ENCODE assay signal across 8 cellular contexts in genomic region chr7:6854747-6855562, GRCh38. TPM values are rescaled to one million over a fixed set of nuclear protein-coding genes. Genes with fewer than 3 reads are reported as not detected.
DNase-seq lines count a peak whose midpoint lies in the region; ATAC-seq and TF ChIP-seq lines count a peak whose summit lies in the region.
"Not testable (repeated sequence)": the region's sequence is repeated elsewhere in the genome, so short reads cannot be mapped to it uniquely, and the experiment has no call there.

No MANE protein-coding gene starts in this region.

- H3K36me3 Mint-ChIP-seq in naive B cell: not testable (repeated sequence)

- TF ChIP-seq CTCF in AG10803 (conservative IDR thresholded peaks at IDR 0.05; ENCODE audit: low read length); GM13976 (IDR thresholded peaks at IDR 0.05; ENCODE audit: borderline replicate concordance, control extremely low read depth, extremely low read depth, insufficient read depth, missing control alignments); dorsolateral prefrontal cortex (IDR thresholded peaks at IDR 0.05 in 54 of 56, conservative IDR thresholded peaks at IDR 0.05 in 2 of 56; ENCODE audit: low read depth in 1 of 56, partially characterized antibody in 56 of 56); heart right ventricle (IDR thresholded peaks at IDR 0.05): not testable (repeated sequence)

- DNase-seq in AG10803 (ENCODE audit: low read depth) (peak; percentile 0), GM13976 (ENCODE audit: low spot score) (peak; percentile 40), dorsolateral prefrontal cortex (peak in 1 of 10 donors; percentile 25), naive B cell (peak; percentile 6)
- DNase-seq in SK-N-MC (ENCODE audit: low read depth, low spot score); heart right ventricle: not testable (repeated sequence)
- DNase-seq in activated naive CD4-positive, alpha-beta T cell treated with anti-CD3 and anti-CD28 coated beads, Interleukin-2, amount 50 U/mL, for 16 hours: peak; percentile 20
- DNase-seq in stimulated activated CD4-positive, alpha-beta T cell treated with anti-CD3 and anti-CD28 coated beads, Interleukin-12 subunit alpha, Interleukin-12 subunit beta, amount 100 ng/mL, for 4 hours: peak; percentile 6

- not testable (repeated sequence) for H3K27ac ChIP-seq in SK-N-MC, dorsolateral prefrontal cortex, heart right ventricle

- intact Hi-C loops in dorsolateral prefrontal cortex (cut with DNase I): not testable (repeated sequence)
- intact Hi-C loops in heart right ventricle (cut with DNase I): loop anchor here in 3 of 10 donors (10.0 kb wide), 2 partner anchors 340 to 530 kb away; no protein-coding TSS in a partner anchor

- in situ Hi-C loops in GM13976 (cut with MboI; ENCODE audit: low sequenced_read_pairs, unreplicated experiment): not testable (repeated sequence)

- H3K4me3 ChIP-seq in AG10803 (ENCODE audit: low read length): peak overlapping the region; percentile 45
- H3K4me3 ChIP-seq in SK-N-MC: peak overlapping the region; percentile 52
- H3K4me3 ChIP-seq in dorsolateral prefrontal cortex: peak overlapping the region in 58 of 59 donors; percentile 11 to 67 (median 47)
- peak overlapping the region in 9 of 10 donors; percentile 10 to 46 (median 42) for H3K4me3 ChIP-seq in heart right ventricle

- not testable (repeated sequence) for H3K9ac ChIP-seq in SK-N-MC (ENCODE audit: insufficient read length)

- H3K4me1 Mint-ChIP-seq in naive B cell: peaks cover 8 to 18% (median 12%) of the 10 kb centered on the region in 3 donors

- H3K36me3 ChIP-seq in SK-N-MC (ENCODE audit: insufficient read depth, low read length); heart right ventricle: not testable (repeated sequence)

- peaks cover 3 to 31% (median 8%) of the 10 kb centered on the region in 3 donors for H3K27me3 Mint-ChIP-seq in naive B cell

- not testable (repeated sequence) for H3K9me3 Mint-ChIP-seq in naive B cell

- not testable (repeated sequence) for H3K27ac Mint-ChIP-seq in naive B cell

- ATAC-seq in heart right ventricle; naive B cell (ENCODE audit: low read depth in 2 of 2): not testable (repeated sequence)

- H3K27me3 ChIP-seq in dorsolateral prefrontal cortex: not testable (repeated sequence)
- peaks cover 0 to 22% (median 11%) of the 10 kb centered on the region in 7 donors for H3K27me3 ChIP-seq in heart right ventricle

- H3K9me3 ChIP-seq in SK-N-MC (ENCODE audit: low read depth, low read length); heart right ventricle: not testable (repeated sequence)

- H3K4me1 ChIP-seq in heart right ventricle: not testable (repeated sequence)

- WGBS in heart right ventricle, 2 donors: 1% methylated on average over 33 to 60 of the region's 71 CpGs

- H3K4me3 Mint-ChIP-seq in naive B cell: peak overlapping the region; percentile 24 to 87 (median 83)

RNA-seq across cellular contexts. Expression of gene CCZ1B, which starts 28.9 kb away (rescaled TPM):
- total RNA-seq in dorsolateral prefrontal cortex (100 to 1,000 TPM in 19 of 120 experiments, 10 to 100 TPM in 101; 41.0 to 129 (median 82.3) TPM), heart right ventricle (10 to 100 TPM; 13.1 to 33.4 (median 23.7) TPM)
- polyA plus RNA-seq in heart right ventricle (10 to 100 TPM; 18.4 to 36.9 TPM), naive B cell (ENCODE audit: low read depth in 6 of 6) (10 to 100 TPM; 13.0 to 40.8 (median 29.7) TPM)
